Comparison of ENCODE assay signal across 1 cellular context in genomic region chr10:102645741-102646609, GRCh38.
A peak's percentile ranks its signal among the peaks of the same experiment; 100 is the strongest.
TF ChIP-seq lines count a peak whose summit lies in the region.

No MANE protein-coding gene starts in this region.

TF ChIP-seq in SK-N-SH, 30 proteins besides CTCF, POLR2A, EP300 and RAD21 (continued from another document):
- TF ChIP-seq, protein P1, sequence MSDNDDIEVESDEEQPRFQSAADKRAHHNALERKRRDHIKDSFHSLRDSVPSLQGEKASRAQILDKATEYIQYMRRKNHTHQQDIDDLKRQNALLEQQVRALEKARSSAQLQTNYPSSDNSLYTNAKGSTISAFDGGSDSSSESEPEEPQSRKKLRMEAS (IDR thresholded peaks at IDR 0.05; ENCODE audit: low read depth), result peak; percentile 23; the same call in 1 of the 2 replicates
- TF ChIP-seq, protein P2, sequence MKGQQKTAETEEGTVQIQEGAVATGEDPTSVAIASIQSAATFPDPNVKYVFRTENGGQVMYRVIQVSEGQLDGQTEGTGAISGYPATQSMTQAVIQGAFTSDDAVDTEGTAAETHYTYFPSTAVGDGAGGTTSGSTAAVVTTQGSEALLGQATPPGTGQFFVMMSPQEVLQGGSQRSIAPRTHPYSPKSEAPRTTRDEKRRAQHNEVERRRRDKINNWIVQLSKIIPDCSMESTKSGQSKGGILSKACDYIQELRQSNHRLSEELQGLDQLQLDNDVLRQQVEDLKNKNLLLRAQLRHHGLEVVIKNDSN (IDR thresholded peaks at IDR 0.05; ENCODE audit: borderline replicate concordance, low read depth), result no peak
- TF ChIP-seq NRF1 (IDR thresholded peaks at IDR 0.05; ENCODE audit: low read depth, low read length), result no peak
- TF ChIP-seq TEAD4 (IDR thresholded peaks at IDR 0.05; ENCODE audit: borderline replicate concordance, insufficient read depth), result no peak
- TF ChIP-seq FOXJ3 (CRISPR knock-in tag; IDR thresholded peaks at IDR 0.05), result no peak
- no peak for TF ChIP-seq RFX5 (IDR thresholded peaks at IDR 0.05; ENCODE audit: low read length)
- TF ChIP-seq MEF2A (IDR thresholded peaks at IDR 0.05; ENCODE audit: borderline replicate concordance, low read depth), result no peak
- no peak for TF ChIP-seq RCOR1 (IDR thresholded peaks at IDR 0.05; ENCODE audit: low read length)
- no peak for TF ChIP-seq ELF1 (IDR thresholded peaks at IDR 0.05)
- TF ChIP-seq NFIC (IDR thresholded peaks at IDR 0.05; ENCODE audit: borderline replicate concordance), result peak; percentile 34; the same call in 1 of the 2 replicates
- TF ChIP-seq, protein P3, sequence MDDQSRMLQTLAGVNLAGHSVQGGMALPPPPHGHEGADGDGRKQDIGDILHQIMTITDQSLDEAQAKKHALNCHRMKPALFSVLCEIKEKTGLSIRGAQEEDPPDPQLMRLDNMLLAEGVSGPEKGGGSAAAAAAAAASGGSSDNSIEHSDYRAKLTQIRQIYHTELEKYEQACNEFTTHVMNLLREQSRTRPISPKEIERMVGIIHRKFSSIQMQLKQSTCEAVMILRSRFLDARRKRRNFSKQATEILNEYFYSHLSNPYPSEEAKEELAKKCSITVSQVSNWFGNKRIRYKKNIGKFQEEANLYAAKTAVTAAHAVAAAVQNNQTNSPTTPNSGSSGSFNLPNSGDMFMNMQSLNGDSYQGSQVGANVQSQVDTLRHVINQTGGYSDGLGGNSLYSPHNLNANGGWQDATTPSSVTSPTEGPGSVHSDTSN (IDR thresholded peaks at IDR 0.05), result 0 out of 2 replicates have a peak, but pooled peaks have one; percentile 3
- no peak for TF ChIP-seq EZH2phosphoT487 (IDR thresholded peaks at IDR 0.05; ENCODE audit: borderline replicate concordance, low read depth)
- TF ChIP-seq, protein P4, sequence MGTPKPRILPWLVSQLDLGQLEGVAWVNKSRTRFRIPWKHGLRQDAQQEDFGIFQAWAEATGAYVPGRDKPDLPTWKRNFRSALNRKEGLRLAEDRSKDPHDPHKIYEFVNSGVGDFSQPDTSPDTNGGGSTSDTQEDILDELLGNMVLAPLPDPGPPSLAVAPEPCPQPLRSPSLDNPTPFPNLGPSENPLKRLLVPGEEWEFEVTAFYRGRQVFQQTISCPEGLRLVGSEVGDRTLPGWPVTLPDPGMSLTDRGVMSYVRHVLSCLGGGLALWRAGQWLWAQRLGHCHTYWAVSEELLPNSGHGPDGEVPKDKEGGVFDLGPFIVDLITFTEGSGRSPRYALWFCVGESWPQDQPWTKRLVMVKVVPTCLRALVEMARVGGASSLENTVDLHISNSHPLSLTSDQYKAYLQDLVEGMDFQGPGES (IDR thresholded peaks at IDR 0.05; ENCODE audit: low read depth, low read length), result no peak
- peak; percentile 77 for TF ChIP-seq JUND (IDR thresholded peaks at IDR 0.05)
- TF ChIP-seq, protein P5, sequence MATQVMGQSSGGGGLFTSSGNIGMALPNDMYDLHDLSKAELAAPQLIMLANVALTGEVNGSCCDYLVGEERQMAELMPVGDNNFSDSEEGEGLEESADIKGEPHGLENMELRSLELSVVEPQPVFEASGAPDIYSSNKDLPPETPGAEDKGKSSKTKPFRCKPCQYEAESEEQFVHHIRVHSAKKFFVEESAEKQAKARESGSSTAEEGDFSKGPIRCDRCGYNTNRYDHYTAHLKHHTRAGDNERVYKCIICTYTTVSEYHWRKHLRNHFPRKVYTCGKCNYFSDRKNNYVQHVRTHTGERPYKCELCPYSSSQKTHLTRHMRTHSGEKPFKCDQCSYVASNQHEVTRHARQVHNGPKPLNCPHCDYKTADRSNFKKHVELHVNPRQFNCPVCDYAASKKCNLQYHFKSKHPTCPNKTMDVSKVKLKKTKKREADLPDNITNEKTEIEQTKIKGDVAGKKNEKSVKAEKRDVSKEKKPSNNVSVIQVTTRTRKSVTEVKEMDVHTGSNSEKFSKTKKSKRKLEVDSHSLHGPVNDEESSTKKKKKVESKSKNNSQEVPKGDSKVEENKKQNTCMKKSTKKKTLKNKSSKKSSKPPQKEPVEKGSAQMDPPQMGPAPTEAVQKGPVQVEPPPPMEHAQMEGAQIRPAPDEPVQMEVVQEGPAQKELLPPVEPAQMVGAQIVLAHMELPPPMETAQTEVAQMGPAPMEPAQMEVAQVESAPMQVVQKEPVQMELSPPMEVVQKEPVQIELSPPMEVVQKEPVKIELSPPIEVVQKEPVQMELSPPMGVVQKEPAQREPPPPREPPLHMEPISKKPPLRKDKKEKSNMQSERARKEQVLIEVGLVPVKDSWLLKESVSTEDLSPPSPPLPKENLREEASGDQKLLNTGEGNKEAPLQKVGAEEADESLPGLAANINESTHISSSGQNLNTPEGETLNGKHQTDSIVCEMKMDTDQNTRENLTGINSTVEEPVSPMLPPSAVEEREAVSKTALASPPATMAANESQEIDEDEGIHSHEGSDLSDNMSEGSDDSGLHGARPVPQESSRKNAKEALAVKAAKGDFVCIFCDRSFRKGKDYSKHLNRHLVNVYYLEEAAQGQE (IDR thresholded peaks at IDR 0.05; ENCODE audit: low read depth, low read length), result no peak
- TF ChIP-seq POLR2AphosphoS5 (IDR thresholded peaks at IDR 0.05; ENCODE audit: low read depth, low read length), result no peak; the same call in none of the 2 replicates
- peak; percentile 38; the same call in 1 of the 2 replicates for TF ChIP-seq TAF1 (IDR thresholded peaks at IDR 0.05; ENCODE audit: borderline replicate concordance, low read depth, low read length)
- no peak for TF ChIP-seq CHD2 (IDR thresholded peaks at IDR 0.05; ENCODE audit: low read length, partially characterized antibody)
- TF ChIP-seq TCF12 (IDR thresholded peaks at IDR 0.05), result peak; percentile 50; the same call in 1 of the 2 replicates
- no peak for TF ChIP-seq SMC3 (IDR thresholded peaks at IDR 0.05; ENCODE audit: low read depth, low read length)
- TF ChIP-seq FOXM1 (IDR thresholded peaks at IDR 0.05; ENCODE audit: low read depth), result no peak
- peak; percentile 47 for TF ChIP-seq GABPA (IDR thresholded peaks at IDR 0.05; ENCODE audit: low read depth)
